In genomic region chr1:239678181-239678580, GRCh38 we compare ENCODE assay signal across 26 cellular contexts.
"Had no signal": no experiment of that assay in that cellular context is flagged by ENCODE, and none has a peak within 500 bp of the region (broad histone marks: within the 10 kb centered on the region; RNA-seq: fewer than 3 reads in every experiment).

No MANE protein-coding gene starts in this region.

- H3K4me1 ChIP-seq: SJSA1 had no signal

- H3K9me3 ChIP-seq: MG63, SJSA1 had no signal

- FAIRE-seq: HepG2 had no signal

- H3K36me3 ChIP-seq: MG63, SJSA1 had no signal

- H3K4me3 ChIP-seq: MG63, SJSA1, SK-N-MC had no signal

- H3K27me3 ChIP-seq: SJSA1 had no signal

- DNase-seq: IMR-90, Karpas-422, KG1, MG63, NCI-H1092, NCI-H1105 treated with DMSO at 0.1 percent for 48 hours, NCI-H1417 treated with DMSO at 0.1 percent for 48 hours, NCI-H146, NCI-H1694 treated with DMSO at 0.1 percent for 48 hours, NCI-H1930, NCI-H2081, NCI-H2107, NCI-H2171, NCI-H226, NCI-H446, NCI-H510A, NCI-H524 treated with DMSO at 0.1 percent for 48 hours, NCI-H69, NCI-H774, Right ventricle myocardium superior, SIG-M5, T-helper 1 cell had no signal

- H3K27ac ChIP-seq: SJSA1, SK-N-MC had no signal

- ATAC-seq: HepG2, Panc1 had no signal
